Comparison of ENCODE assay signal across 9 cellular contexts in genomic region chr7:114922151-114922651, GRCh38. TPM values are rescaled to one million over a fixed set of nuclear protein-coding genes. Genes with fewer than 3 reads are reported as not detected.
DNase-seq lines count a peak whose midpoint lies in the region; ATAC-seq and TF ChIP-seq lines count a peak whose summit lies in the region.
"Had no signal": no experiment of that assay in that cellular context is flagged by ENCODE, and none has a peak within 500 bp of the region (broad histone marks: within the 10 kb centered on the region; RNA-seq: fewer than 3 reads in every experiment).

No MANE protein-coding gene starts in this region.

- intact Hi-C loops in activated B cell treated with CpG ODN at 0.5 μM for 24 hours (cut with micrococcal nuclease), result loop anchor here (5.0 to 10.0 kb wide), 3 partner anchors 1233 to 1603 kb away; partner anchors contain the start of genes CAV1 and TES
- intact Hi-C loops in left lung (cut with DNase I), result no loop called here

- H3K4me1 ChIP-seq in left lung, result peaks cover 0 to 40% of the 10 kb centered on the region in 2 donors

- POLR2A ChIA-PET in activated B cell treated with CpG ODN at 0.5 μM for 24 hours (lab: Charles Lee), result interaction anchor here (0.6 to 3.8 kb wide), 4 partner anchors 11 to 146 kb away, joined by 3 to 53 read pairs (median 14); no protein-coding TSS in a partner anchor

- CTCF ChIA-PET in activated B cell treated with CpG ODN at 0.5 μM for 24 hours (lab: Charles Lee), result interaction anchor here (1.5 kb wide), 1 partner anchor 56 kb away, joined by 5 read pairs; no protein-coding TSS in a partner anchor

- H3K27me3 ChIP-seq in left lung, result no peaks in the 10 kb centered on the region

- no peaks in the 10 kb centered on the region for H3K9me3 Mint-ChIP-seq in activated B cell treated with CpG ODN at 0.5 μM for 24 hours
- H3K9me3 Mint-ChIP-seq in central memory CD8-positive, alpha-beta T cell, result no peaks in the 10 kb centered on the region

- H3K27ac ChIP-seq in left lung, result peak overlapping the region; percentile 89 to 92
- H3K27ac ChIP-seq: VCaP had no signal

- no peaks in the 10 kb centered on the region for H3K9me3 ChIP-seq in left lung

- H3K4me3 Mint-ChIP-seq in activated B cell treated with CpG ODN at 0.5 μM for 24 hours, result peak overlapping the region; percentile 95
- peak overlapping the region; percentile 94 for H3K4me3 Mint-ChIP-seq in central memory CD8-positive, alpha-beta T cell

- peaks cover 70% of the 10 kb centered on the region for H3K4me1 Mint-ChIP-seq in activated B cell treated with CpG ODN at 0.5 μM for 24 hours
- H3K4me1 Mint-ChIP-seq in central memory CD8-positive, alpha-beta T cell, result peaks cover 35% of the 10 kb centered on the region

- peak overlapping the region; percentile 97 for H3K27ac Mint-ChIP-seq in activated B cell treated with CpG ODN at 0.5 μM for 24 hours
- peak overlapping the region; percentile 98 for H3K27ac Mint-ChIP-seq in central memory CD8-positive, alpha-beta T cell (ENCODE audit: low read depth)

- ATAC-seq in GM19467 (IDR thresholded peaks at IDR 0.05; ENCODE audit: unreplicated experiment), result peak; percentile 35
- peak; percentile 63 for ATAC-seq in activated B cell treated with CpG ODN at 0.5 μM for 24 hours (ENCODE audit: low read depth)
- ATAC-seq in central memory CD8-positive, alpha-beta T cell (replicated peaks; ENCODE audit: extremely low read depth, poor library complexity, severe bottlenecking), result peak; percentile 61
- ATAC-seq in left lung, result peak; percentile 84

- no peaks in the 10 kb centered on the region for H3K36me3 ChIP-seq in left lung

- DNase-seq in COLO829 (ENCODE audit: low spot score) (peak; percentile 32), HK-2 (ENCODE audit: unreplicated experiment) (peak; percentile 62), activated B cell treated with CpG ODN at 0.5 μM for 24 hours (peak; percentile 66), left lung (peak; percentile 59 to 88), occipital lobe (lab: John Stamatoyannopoulos, UW) (no peak)
- peak; percentile 28 to 42 for DNase-seq in central memory CD8-positive, alpha-beta T cell (ENCODE audit: low spot score in 2 of 2)
- peak; percentile 38 to 67 (median 53) for DNase-seq in stimulated activated CD4-positive, alpha-beta T cell treated with anti-CD3 and anti-CD28 coated beads, TNF-alpha, amount 100 ng/mL, for 24 hours (ENCODE audit: low read depth in 3 of 3)

- peak overlapping the region; percentile 67 to 73 for H3K4me3 ChIP-seq in left lung

- peaks cover 39% of the 10 kb centered on the region for H3K36me3 Mint-ChIP-seq in activated B cell treated with CpG ODN at 0.5 μM for 24 hours (ENCODE audit: low read depth)
- peaks cover 15% of the 10 kb centered on the region for H3K36me3 Mint-ChIP-seq in central memory CD8-positive, alpha-beta T cell (ENCODE audit: insufficient read depth)

- TF ChIP-seq CTCF in activated B cell treated with CpG ODN at 0.5 μM for 24 hours (IDR thresholded peaks at IDR 0.05) (no peak), left lung (IDR thresholded peaks at IDR 0.05) (no peak)

- H3K27me3 Mint-ChIP-seq in activated B cell treated with CpG ODN at 0.5 μM for 24 hours, result no peaks in the 10 kb centered on the region
- no peaks in the 10 kb centered on the region for H3K27me3 Mint-ChIP-seq in central memory CD8-positive, alpha-beta T cell

RNA-seq across cellular contexts. Expression of gene MDFIC, which starts 0.3 kb away (rescaled TPM):
- total RNA-seq in activated B cell treated with CpG ODN at 0.5 μM for 24 hours (139 and 160 TPM in 2 replicates), left lung (10 to 100 TPM; 30.8 to 50.0 TPM), occipital lobe (7.0 TPM)
